Comparison of ENCODE assay signal across 17 cellular contexts in genomic region chr11:22677153-22677890, GRCh38. TPM values are rescaled to one million over a fixed set of nuclear protein-coding genes. Genes with fewer than 3 reads are reported as not detected.
DNase-seq lines count a peak whose midpoint lies in the region; ATAC-seq, FAIRE-seq and TF ChIP-seq lines count a peak whose summit lies in the region.
"Had no signal": no experiment of that assay in that cellular context is flagged by ENCODE, and none has a peak within 500 bp of the region (broad histone marks: within the 10 kb centered on the region; RNA-seq: fewer than 3 reads in every experiment).

No MANE protein-coding gene starts in this region.

- DNase-seq in GM19239 (ENCODE audit: insufficient read length, low spot score) (no peak), OCI-M1 (lab: John Stamatoyannopoulos, UW) (peak; percentile 29), pancreas (peak in 1 of 6 donors; percentile 29), anterior cingulate cortex (lab: John Stamatoyannopoulos, UW) (no peak)
- DNase-seq in effector CD8-positive, alpha-beta T cell (lab: John Stamatoyannopoulos, UW) = no peak
- DNase-seq: activated CD4-positive, alpha-beta memory T cell treated with anti-CD3 and anti-CD28 coated beads for 36 hours; activated effector memory CD4-positive, alpha-beta T cell treated with Interleukin-2 at 50 U/mL for 16 hours; CD4-positive, alpha-beta T cell; effector CD4-positive, alpha-beta T cell; GM23248; NCI-H1105; NCI-H446 treated with DMSO at 0.1 percent for 48 hours; RPMI8226; T-helper 9 cell had no signal

- TF ChIP-seq CTCF in pancreas (IDR thresholded peaks at IDR 0.05) = no peak

- H3K9me3 ChIP-seq in pancreas = no peaks in the 10 kb centered on the region

- 40 to 43% methylated on average over 4 of the region's 4 CpGs for WGBS in pancreas, 2 donors

- intact Hi-C loops in pancreas (cut with DNase I) = no loop called here

- peak overlapping the region; percentile 23 to 94 (median 68) for H3K27ac ChIP-seq in pancreas
- H3K27ac ChIP-seq: GM23248 had no signal

- peak; percentile 39 for ATAC-seq in HG02938 (IDR thresholded peaks at IDR 0.05; ENCODE audit: unreplicated experiment)
- peak in 2 of 4 donors; percentile 20 to 44 for ATAC-seq in pancreas
- no peak for ATAC-seq in HG03045 (IDR thresholded peaks at IDR 0.05; ENCODE audit: unreplicated experiment)

- H3K4me3 ChIP-seq in pancreas = no peak overlapping the region
- H3K4me3 ChIP-seq: GM23248, smooth muscle cell had no signal

- peaks cover 20 to 86% (median 35%) of the 10 kb centered on the region in 3 donors for H3K4me1 ChIP-seq in pancreas

- FAIRE-seq in GM19239 (lab: Jason Lieb, UNC) (peak; percentile 77), pancreas (lab: Jason Lieb, UNC) (no peak)

- no peaks in the 10 kb centered on the region for H3K27me3 ChIP-seq in pancreas

- no peaks in the 10 kb centered on the region for H3K36me3 ChIP-seq in pancreas

RNA-seq across cellular contexts. Expression of gene GAS2, which starts 10.9 kb away (rescaled TPM):
- 10 to 100 TPM in 5 of 6 donors, 1 to 10 TPM in 1; 7.7 to 13.4 (median 11.7) TPM for total RNA-seq in pancreas
- 1 to 10 TPM; 4.1 to 6.3 TPM for polyA plus RNA-seq in pancreas

RNA-seq across cellular contexts. Expression of gene FANCF, which starts 51.7 kb away (rescaled TPM):
- 10 to 100 TPM in 2 of 6 donors, 1 to 10 TPM in 4; 7.1 to 12.9 (median 9.8) TPM for total RNA-seq in pancreas
- 1 to 10 TPM; 6.0 to 9.7 TPM for polyA plus RNA-seq in pancreas
